In genomic region chr11:76787911-76788596, GRCh38 we compare ENCODE assay signal across 9 cellular contexts. TPM values are rescaled to one million over a fixed set of nuclear protein-coding genes. Genes with fewer than 3 reads are reported as not detected.
A peak's percentile ranks its signal among the peaks of the same experiment; 100 is the strongest.
DNase-seq lines count a peak whose midpoint lies in the region; ATAC-seq, FAIRE-seq and TF ChIP-seq lines count a peak whose summit lies in the region.
"Had no signal": no experiment of that assay in that cellular context is flagged by ENCODE, and none has a peak within 500 bp of the region (broad histone marks: within the 10 kb centered on the region; RNA-seq: fewer than 3 reads in every experiment).

No MANE protein-coding gene starts in this region.

- H3K9ac ChIP-seq in HCT116 (ENCODE audit: low read length) (peak overlapping the region; percentile 4), K562 (ENCODE audit: insufficient read depth in 1 of 2, low read depth in 2 of 2, low read length in 2 of 2) (peak overlapping the region in 1 of 2 experiments; percentile 43; a peak in 2 of 4 replicates)

- H2AFZ ChIP-seq in HCT116 (ENCODE audit: low read depth, low read length, poor library complexity, severe bottlenecking) (no peak overlapping the region), K562 (ENCODE audit: low read depth, low read length) (no peak overlapping the region)

- peak overlapping the region; percentile 67 for H3K4me2 ChIP-seq in HCT116 (ENCODE audit: low read length)
- peak overlapping the region; percentile 41 for H3K4me2 ChIP-seq in K562 (ENCODE audit: insufficient read depth, low read length)

- H3K27ac ChIP-seq in HCT116 (ENCODE audit: low read depth, low read length) (peak overlapping the region; percentile 63), K562 (ENCODE audit: extremely low read depth, low read depth, low read length) (peak overlapping the region; percentile 26; the same call in 1 of the 3 replicates), right atrium auricular region (peak overlapping the region; percentile 12 to 40), stomach (peak overlapping the region; percentile 21 to 77 (median 67))

- DNase-seq in HCT116 (ENCODE audit: low read depth, low spot score) (peak; percentile 61), K562 (ENCODE audit: extremely low read depth in 1 of 4, low spot score in 3 of 4) (peak; percentile 78 to 92 (median 85)), right atrium auricular region (ENCODE audit: low spot score) (no peak), stomach (no peak), iPS-NIHi7 (ENCODE audit: extremely low spot score) (no peak), NOMO-1 treated with dmso at 0.1 percent for 144 hours (lab: John Stamatoyannopoulos, UW; ENCODE audit: unreplicated experiment) (no peak)
- DNase-seq: effector CD8-positive, alpha-beta T cell; NCI-H1694 treated with DMSO at 0.1 percent for 48 hours had no signal

- RAD21 ChIA-PET in HCT116 (lab: Charles Lee; ENCODE audit: low non-redundant PET in 1 of 2, low total read pairs in 2 of 2, uncharacterized antibody in 2 of 2, unreplicated experiment in 2 of 2) = no interaction called here

- peaks cover 56 to 82% of the 10 kb centered on the region in 2 experiments for H3K4me1 ChIP-seq in HCT116 (ENCODE audit: control insufficient read depth in 1 of 2, insufficient read depth in 2 of 2, low read length in 2 of 2)
- peaks cover 46 to 63% of the 10 kb centered on the region in 2 experiments; a peak in 4 of 5 replicates for H3K4me1 ChIP-seq in K562 (replicated peaks in 1 of 2; ENCODE audit: control insufficient read depth in 2 of 2, insufficient read depth in 2 of 2, low read length in 2 of 2)
- peaks cover 0 to 51% of the 10 kb centered on the region in 2 donors for H3K4me1 ChIP-seq in right atrium auricular region
- peaks cover 26 to 92% (median 77%) of the 10 kb centered on the region in 4 donors for H3K4me1 ChIP-seq in stomach

- in situ Hi-C loops in K562 (cut with MboI) = no loop called here

- no peak for TF ChIP-seq CTCF in HCT116 (IDR thresholded peaks at IDR 0.05 in 2 of 3, conservative IDR thresholded peaks at IDR 0.05 in 1 of 3; ENCODE audit: borderline replicate concordance in 1 of 3, insufficient read depth in 1 of 3, low read depth in 2 of 3, low read length in 2 of 3)
- TF ChIP-seq CTCF in K562 (IDR thresholded peaks at IDR 0.05 in 2 of 3, conservative IDR thresholded peaks at IDR 0.05 in 1 of 3; ENCODE audit: insufficient read depth in 2 of 3, low read depth in 1 of 3, low read length in 3 of 3) = no peak
- TF ChIP-seq CTCF in right atrium auricular region (IDR thresholded peaks at IDR 0.05) = no peak
- TF ChIP-seq CTCF in stomach (IDR thresholded peaks at IDR 0.05) = no peak

- ATAC-seq in HCT116 = peak; percentile 53
- ATAC-seq in K562 = peak; percentile 77
- ATAC-seq in GM18517 (IDR thresholded peaks at IDR 0.05; ENCODE audit: unreplicated experiment) = no peak

- no peak for TF ChIP-seq RAD21 in HCT116 (IDR thresholded peaks at IDR 0.05; ENCODE audit: low read depth)
- TF ChIP-seq RAD21 in K562 (CRISPR knock-in tag; conservative IDR thresholded peaks at IDR 0.05 in 1 of 2, IDR thresholded peaks at IDR 0.05 in 1 of 2) = no peak

- TF ChIP-seq POLR2A in HCT116 (IDR thresholded peaks at IDR 0.05; ENCODE audit: borderline replicate concordance, extremely low read depth, insufficient read depth, insufficient read length) = no peak
- no peak for TF ChIP-seq POLR2A in K562 (conservative IDR thresholded peaks at IDR 0.05)
- TF ChIP-seq POLR2A in stomach (IDR thresholded peaks at IDR 0.05) = no peak

- FAIRE-seq in K562 (lab: Jason Lieb, UNC) = peak; percentile 98

- H3K9me3 ChIP-seq in HCT116 (ENCODE audit: control insufficient read depth in 1 of 2, insufficient read depth in 1 of 2, low read depth in 1 of 2, low read length in 2 of 2) = no peaks in the 10 kb centered on the region
- 0 out of 2 replicates have a peak, but pooled peaks cover 3% of the 10 kb centered on the region for H3K9me3 ChIP-seq in K562 (replicated peaks; ENCODE audit: control insufficient read depth, insufficient read depth, low read depth, low read length)
- no peaks in the 10 kb centered on the region for H3K9me3 ChIP-seq in right atrium auricular region
- H3K9me3 ChIP-seq in stomach = no peaks in the 10 kb centered on the region

- peaks cover 9% of the 10 kb centered on the region for H3K9me1 ChIP-seq in K562 (ENCODE audit: control insufficient read depth, insufficient read depth, low read length)

- BruUV-seq in HCT116 (replicated peaks; lab: Mats Ljungman, UMichigan) (no TSS peak), K562 (replicated peaks; lab: Mats Ljungman, UMichigan) (no TSS peak)

- peaks cover 15% of the 10 kb centered on the region; the same call in 1 of the 2 replicates for H4K20me1 ChIP-seq in HCT116 (ENCODE audit: insufficient read depth)
- peaks cover 22% of the 10 kb centered on the region for H4K20me1 ChIP-seq in K562 (replicated peaks; ENCODE audit: control insufficient read depth, insufficient read depth, low read length)

- CTCF ChIA-PET in HCT116 (lab: Charles Lee) (interaction anchor here (1.1 to 1.7 kb wide), 6 partner anchors 10 to 132 kb away, joined by 3 to 8 read pairs (median 3); no protein-coding TSS in a partner anchor), K562 (lab: Yijun Ruan, JAX; ENCODE audit: low intra/inter-chr PET ratio) (no interaction called here)

- H3K4me3 ChIP-seq in HCT116 (replicated peaks in 1 of 2; ENCODE audit: low read depth in 1 of 2, low read length in 2 of 2) (peak overlapping the region in 1 of 2 experiments; percentile 31; a peak in 2 of 4 replicates), K562 (no peak overlapping the region), right atrium auricular region (no peak overlapping the region), stomach (peak overlapping the region in 1 of 4 donors; percentile 17)

- 9% methylated on average over 12 of the region's 12 CpGs for WGBS in K562 (ENCODE audit: insufficient coverage, low coverage, missing lambda C conversion rate)
- 52 to 73% (median 59%) methylated on average over 12 of the region's 12 CpGs for WGBS in stomach, 5 donors

- intact Hi-C loops in HCT116 (cut with micrococcal nuclease) = no loop called here
- intact Hi-C loops in K562 (cut with micrococcal nuclease) = no loop called here
- intact Hi-C loops in stomach (cut with DNase I; ENCODE audit: low total_unique reads) = no loop called here

- H3K27me3 ChIP-seq in HCT116 (ENCODE audit: insufficient read depth, low read length) (no peaks in the 10 kb centered on the region), K562 (ENCODE audit: control insufficient read depth in 2 of 2, insufficient read depth in 2 of 2, low read length in 2 of 2) (no peaks in the 10 kb centered on the region), right atrium auricular region (no peaks in the 10 kb centered on the region), stomach (peaks cover 0 to 15% (median 5%) of the 10 kb centered on the region in 3 donors)

- H3K79me2 ChIP-seq in HCT116 (ENCODE audit: insufficient read depth, low read length) = peaks cover 89% of the 10 kb centered on the region
- peaks cover 94% of the 10 kb centered on the region for H3K79me2 ChIP-seq in K562 (ENCODE audit: control insufficient read depth, insufficient read depth, low read length)

- POLR2A ChIA-PET in HCT116 (lab: Charles Lee) (interaction anchor here (1.9 kb wide), 1 partner anchor 14 kb away, joined by 6 read pairs; no protein-coding TSS in a partner anchor), K562 (lab: Yijun Ruan, JAX) (interaction anchor here (0.6 to 2.2 kb wide), 9 partner anchors 8 to 59 kb away, joined by 3 to 9 read pairs (median 3); no protein-coding TSS in a partner anchor)

- TF ChIP-seq EP300 in K562 (IDR thresholded peaks at IDR 0.05; ENCODE audit: low read length) = peak; percentile 78
- no peak for TF ChIP-seq EP300 in stomach (IDR thresholded peaks at IDR 0.05)

- H3K36me3 ChIP-seq in HCT116 (ENCODE audit: control insufficient read depth in 1 of 2, insufficient read depth in 2 of 2, low read length in 2 of 2) (no peaks in the 10 kb centered on the region), K562 (ENCODE audit: control insufficient read depth, insufficient read depth, low read length) (peaks cover 24% of the 10 kb centered on the region; the same call in 2 of the 3 replicates), right atrium auricular region (no peaks in the 10 kb centered on the region), stomach (no peaks in the 10 kb centered on the region)

- H3K9me2 ChIP-seq in HCT116 (ENCODE audit: insufficient read depth) = no peaks in the 10 kb centered on the region

TF ChIP-seq in HCT116, 20 proteins besides CTCF, POLR2A, EP300 and RAD21 (continues in another document):
- no peak for TF ChIP-seq SIN3A (IDR thresholded peaks at IDR 0.05; ENCODE audit: low read depth)
- no peak for TF ChIP-seq SP1 (IDR thresholded peaks at IDR 0.05; ENCODE audit: low read depth)
- TF ChIP-seq ZFX (IDR thresholded peaks at IDR 0.05) = no peak
- no peak for TF ChIP-seq YY1 (IDR thresholded peaks at IDR 0.05; ENCODE audit: extremely low read depth, insufficient replicate concordance, low read depth, low read length)

TF ChIP-seq in K562, 482 proteins besides CTCF, POLR2A, EP300 and RAD21 (continues in another document):
- TF ChIP-seq ZNF41 (CRISPR knock-in tag; conservative IDR thresholded peaks at IDR 0.05) (no peak), C11orf30 (IDR thresholded peaks at IDR 0.05; ENCODE audit: low read depth) (no peak), MTA3 (IDR thresholded peaks at IDR 0.05; ENCODE audit: borderline replicate concordance) (peak; percentile 63; the same call in 1 of the 2 replicates), KLF1 (tag; IDR thresholded peaks at IDR 0.05) (no peak)

RNA-seq across cellular contexts. Expression of gene TSKU, which starts 4.9 kb away (rescaled TPM):
- total RNA-seq in HCT116 (2021; ENCODE audit: unreplicated experiment) = 21.9 TPM
- polyA plus RNA-seq in HCT116 (2012) = 21.1 and 25.4 TPM in 2 replicates
- 11.1 and 28.4 TPM in 2 replicates for total RNA-seq in K562 (2011; cell fraction: chromatin; rRNA removed; ENCODE audit: low replicate concordance)
- total RNA-seq in K562 (2011; cell fraction: nucleolus; rRNA removed) = 25.8 and 29.7 TPM in 2 replicates
- 21.8 and 26.4 TPM in 2 replicates for total RNA-seq in K562 (2011; cell fraction: nucleoplasm; rRNA removed)
- 8.4 and 14.1 TPM in 2 replicates for total RNA-seq in K562 (2014; rRNA removed)
- 3.3 and 4.2 TPM in 2 replicates for total RNA-seq in K562 (2014; rRNA removed; fragmentation: Illumina TruSeq; extraction: Trizol)
- total RNA-seq in K562 (2015; rRNA removed; fragmentation: Illumina TruSeq; extraction: Trizol) = 6.6 and 6.8 TPM in 2 replicates
- total RNA-seq in K562 (2021) = 11.9 and 14.1 TPM in 2 replicates
- polyA plus RNA-seq in K562 (2011; rRNA removed) = 10.1 and 13.8 TPM in 2 replicates
- polyA plus RNA-seq in K562 (2011; cell fraction: cytosol; rRNA removed) = 13.9 and 37.3 TPM in 2 replicates
- polyA plus RNA-seq in K562 (2011; cell fraction: nucleus; rRNA removed) = 7.1 and 14.0 TPM in 2 replicates
- polyA plus RNA-seq in K562 (2012) = 11.1 and 12.1 TPM in 2 replicates
- polyA plus RNA-seq in K562 (2014; fragmentation: Illumina TruSeq; extraction: Trizol) = 8.4 and 12.1 TPM in 2 replicates
- 1 to 10 TPM in 1 of 2 experiments, under 1 TPM in 1; 0.60 to 1.0 TPM for polyA plus RNA-seq in K562 (2014; fragmentation: Nextera tagmentation; extraction: Ambion mirVana)
- polyA plus RNA-seq in K562 (2014; rRNA removed) = 9.1 and 12.3 TPM in 2 replicates
- polyA minus RNA-seq in K562 (2011; rRNA and poly(A)+ RNA removed) = 7.3 and 10.2 TPM in 2 replicates
- 11.4 and 12.7 TPM in 2 replicates for polyA minus RNA-seq in K562 (2011; cell fraction: cytosol; rRNA and poly(A)+ RNA removed)
- polyA minus RNA-seq in K562 (2011; cell fraction: nucleus; rRNA and poly(A)+ RNA removed) = 12.3 and 13.4 TPM in 2 replicates
- 10 to 100 TPM; 18.7 to 46.6 TPM for total RNA-seq in right atrium auricular region
- total RNA-seq in stomach = 100 to 1,000 TPM in 1 of 5 donors, 10 to 100 TPM in 4; 11.1 to 114 (median 20.4) TPM
- polyA plus RNA-seq in stomach = 10 to 100 TPM; 18.6 to 20.9 (median 18.9) TPM

Comparison
In these comparisons a context has a peak if more than half of its experiments do, and no peak if none do; other contexts are left out.
1. DNase-seq: peak in HCT116 (single experiment) and K562 (4 of 4); none in right atrium auricular region (single experiment), stomach (single experiment), iPS-NIHi7 (single experiment) and NOMO-1 treated with dmso at 0.1 percent for 144 hours (single experiment).
2. Of the 22 proteins assayed by ChIP-seq in both K562 and HCT116: peak only in K562: CEBPB, JUND and POLR2AphosphoS5; only in HCT116: none; in both: none; in neither: 17; mixed calls (peak in some experiments, not most) for 2.
3. Peak in every context shown above with its lines, with median percentiles within 50 percentile points of each other: H3K27ac ChIP-seq.